ENCODE assay signal across 1 cellular context in the genomic region with DNA sequence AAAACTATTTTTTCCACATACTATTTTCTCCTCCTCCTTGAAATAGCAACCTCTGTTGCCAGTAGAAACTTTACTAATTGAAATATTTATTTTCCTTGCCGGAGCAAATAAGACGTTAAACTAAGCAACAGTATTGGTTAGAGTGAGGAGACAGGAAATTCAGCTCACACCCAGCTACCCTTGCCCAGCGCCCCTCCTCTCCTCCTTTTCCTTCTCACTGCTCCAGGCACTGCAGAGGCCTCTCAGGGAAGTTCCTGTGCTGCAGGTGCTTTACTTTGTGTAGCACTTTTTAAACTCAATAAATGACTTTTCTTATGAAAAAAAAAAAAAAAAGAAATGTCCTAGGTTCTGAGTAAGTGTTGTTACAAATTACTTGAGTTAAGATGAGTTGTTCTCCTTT.
TF ChIP-seq lines count a peak whose summit lies in the region.

No MANE protein-coding gene starts in this region.

TF ChIP-seq in GM23338, 12 proteins besides CTCF, POLR2A, EP300 and RAD21 (continued from another document):
- TF ChIP-seq, protein P1, sequence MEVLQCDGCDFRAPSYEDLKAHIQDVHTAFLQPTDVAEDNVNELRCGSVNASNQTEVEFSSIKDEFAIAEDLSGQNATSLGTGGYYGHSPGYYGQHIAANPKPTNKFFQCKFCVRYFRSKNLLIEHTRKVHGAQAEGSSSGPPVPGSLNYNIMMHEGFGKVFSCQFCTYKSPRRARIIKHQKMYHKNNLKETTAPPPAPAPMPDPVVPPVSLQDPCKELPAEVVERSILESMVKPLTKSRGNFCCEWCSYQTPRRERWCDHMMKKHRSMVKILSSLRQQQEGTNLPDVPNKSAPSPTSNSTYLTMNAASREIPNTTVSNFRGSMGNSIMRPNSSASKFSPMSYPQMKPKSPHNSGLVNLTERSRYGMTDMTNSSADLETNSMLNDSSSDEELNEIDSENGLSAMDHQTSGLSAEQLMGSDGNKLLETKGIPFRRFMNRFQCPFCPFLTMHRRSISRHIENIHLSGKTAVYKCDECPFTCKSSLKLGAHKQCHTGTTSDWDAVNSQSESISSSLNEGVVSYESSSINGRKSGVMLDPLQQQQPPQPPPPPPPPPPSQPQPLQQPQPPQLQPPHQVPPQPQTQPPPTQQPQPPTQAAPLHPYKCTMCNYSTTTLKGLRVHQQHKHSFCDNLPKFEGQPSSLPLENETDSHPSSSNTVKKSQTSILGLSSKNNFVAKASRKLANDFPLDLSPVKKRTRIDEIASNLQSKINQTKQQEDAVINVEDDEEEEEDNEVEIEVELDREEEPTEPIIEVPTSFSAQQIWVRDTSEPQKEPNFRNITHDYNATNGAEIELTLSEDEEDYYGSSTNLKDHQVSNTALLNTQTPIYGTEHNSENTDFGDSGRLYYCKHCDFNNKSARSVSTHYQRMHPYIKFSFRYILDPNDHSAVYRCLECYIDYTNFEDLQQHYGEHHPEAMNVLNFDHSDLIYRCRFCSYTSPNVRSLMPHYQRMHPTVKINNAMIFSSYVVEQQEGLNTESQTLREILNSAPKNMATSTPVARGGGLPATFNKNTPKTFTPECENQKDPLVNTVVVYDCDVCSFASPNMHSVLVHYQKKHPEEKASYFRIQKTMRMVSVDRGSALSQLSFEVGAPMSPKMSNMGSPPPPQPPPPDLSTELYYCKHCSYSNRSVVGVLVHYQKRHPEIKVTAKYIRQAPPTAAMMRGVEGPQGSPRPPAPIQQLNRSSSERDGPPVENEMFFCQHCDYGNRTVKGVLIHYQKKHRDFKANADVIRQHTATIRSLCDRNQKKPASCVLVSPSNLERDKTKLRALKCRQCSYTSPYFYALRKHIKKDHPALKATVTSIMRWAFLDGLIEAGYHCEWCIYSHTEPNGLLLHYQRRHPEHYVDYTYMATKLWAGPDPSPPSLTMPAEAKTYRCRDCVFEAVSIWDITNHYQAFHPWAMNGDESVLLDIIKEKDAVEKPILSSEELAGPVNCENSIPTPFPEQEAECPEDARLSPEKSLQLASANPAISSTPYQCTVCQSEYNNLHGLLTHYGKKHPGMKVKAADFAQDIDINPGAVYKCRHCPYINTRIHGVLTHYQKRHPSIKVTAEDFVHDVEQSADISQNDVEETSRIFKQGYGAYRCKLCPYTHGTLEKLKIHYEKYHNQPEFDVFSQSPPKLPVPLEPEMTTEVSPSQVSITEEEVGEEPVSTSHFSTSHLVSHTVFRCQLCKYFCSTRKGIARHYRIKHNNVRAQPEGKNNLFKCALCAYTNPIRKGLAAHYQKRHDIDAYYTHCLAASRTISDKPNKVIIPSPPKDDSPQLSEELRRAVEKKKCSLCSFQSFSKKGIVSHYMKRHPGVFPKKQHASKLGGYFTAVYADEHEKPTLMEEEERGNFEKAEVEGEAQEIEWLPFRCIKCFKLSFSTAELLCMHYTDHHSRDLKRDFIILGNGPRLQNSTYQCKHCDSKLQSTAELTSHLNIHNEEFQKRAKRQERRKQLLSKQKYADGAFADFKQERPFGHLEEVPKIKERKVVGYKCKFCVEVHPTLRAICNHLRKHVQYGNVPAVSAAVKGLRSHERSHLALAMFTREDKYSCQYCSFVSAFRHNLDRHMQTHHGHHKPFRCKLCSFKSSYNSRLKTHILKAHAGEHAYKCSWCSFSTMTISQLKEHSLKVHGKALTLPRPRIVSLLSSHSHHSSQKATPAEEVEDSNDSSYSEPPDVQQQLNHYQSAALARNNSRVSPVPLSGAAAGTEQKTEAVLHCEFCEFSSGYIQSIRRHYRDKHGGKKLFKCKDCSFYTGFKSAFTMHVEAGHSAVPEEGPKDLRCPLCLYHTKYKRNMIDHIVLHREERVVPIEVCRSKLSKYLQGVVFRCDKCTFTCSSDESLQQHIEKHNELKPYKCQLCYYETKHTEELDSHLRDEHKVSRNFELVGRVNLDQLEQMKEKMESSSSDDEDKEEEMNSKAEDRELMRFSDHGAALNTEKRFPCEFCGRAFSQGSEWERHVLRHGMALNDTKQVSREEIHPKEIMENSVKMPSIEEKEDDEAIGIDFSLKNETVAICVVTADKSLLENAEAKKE (CRISPR knock-in tag; IDR thresholded peaks at IDR 0.05), result no peak
- TF ChIP-seq NANOG (IDR thresholded peaks at IDR 0.05; ENCODE audit: borderline replicate concordance) (no peak), ZNF114 (CRISPR knock-in tag; IDR thresholded peaks at IDR 0.05) (no peak), EZH2 (IDR thresholded peaks at IDR 0.05; ENCODE audit: low read depth, unreplicated experiment) (no peak), ZNF331 (CRISPR knock-in tag; IDR thresholded peaks at IDR 0.05; ENCODE audit: low read depth) (no peak), JUNB (IDR thresholded peaks at IDR 0.05; ENCODE audit: unreplicated experiment) (no peak), STAT1 (IDR thresholded peaks at IDR 0.05; ENCODE audit: unreplicated experiment) (no peak), EZH2phosphoT487 (IDR thresholded peaks at IDR 0.05; ENCODE audit: unreplicated experiment) (no peak)
- TF ChIP-seq, protein P2, sequence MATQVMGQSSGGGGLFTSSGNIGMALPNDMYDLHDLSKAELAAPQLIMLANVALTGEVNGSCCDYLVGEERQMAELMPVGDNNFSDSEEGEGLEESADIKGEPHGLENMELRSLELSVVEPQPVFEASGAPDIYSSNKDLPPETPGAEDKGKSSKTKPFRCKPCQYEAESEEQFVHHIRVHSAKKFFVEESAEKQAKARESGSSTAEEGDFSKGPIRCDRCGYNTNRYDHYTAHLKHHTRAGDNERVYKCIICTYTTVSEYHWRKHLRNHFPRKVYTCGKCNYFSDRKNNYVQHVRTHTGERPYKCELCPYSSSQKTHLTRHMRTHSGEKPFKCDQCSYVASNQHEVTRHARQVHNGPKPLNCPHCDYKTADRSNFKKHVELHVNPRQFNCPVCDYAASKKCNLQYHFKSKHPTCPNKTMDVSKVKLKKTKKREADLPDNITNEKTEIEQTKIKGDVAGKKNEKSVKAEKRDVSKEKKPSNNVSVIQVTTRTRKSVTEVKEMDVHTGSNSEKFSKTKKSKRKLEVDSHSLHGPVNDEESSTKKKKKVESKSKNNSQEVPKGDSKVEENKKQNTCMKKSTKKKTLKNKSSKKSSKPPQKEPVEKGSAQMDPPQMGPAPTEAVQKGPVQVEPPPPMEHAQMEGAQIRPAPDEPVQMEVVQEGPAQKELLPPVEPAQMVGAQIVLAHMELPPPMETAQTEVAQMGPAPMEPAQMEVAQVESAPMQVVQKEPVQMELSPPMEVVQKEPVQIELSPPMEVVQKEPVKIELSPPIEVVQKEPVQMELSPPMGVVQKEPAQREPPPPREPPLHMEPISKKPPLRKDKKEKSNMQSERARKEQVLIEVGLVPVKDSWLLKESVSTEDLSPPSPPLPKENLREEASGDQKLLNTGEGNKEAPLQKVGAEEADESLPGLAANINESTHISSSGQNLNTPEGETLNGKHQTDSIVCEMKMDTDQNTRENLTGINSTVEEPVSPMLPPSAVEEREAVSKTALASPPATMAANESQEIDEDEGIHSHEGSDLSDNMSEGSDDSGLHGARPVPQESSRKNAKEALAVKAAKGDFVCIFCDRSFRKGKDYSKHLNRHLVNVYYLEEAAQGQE (IDR thresholded peaks at IDR 0.05; ENCODE audit: unreplicated experiment), result no peak
- TF ChIP-seq, protein P3, sequence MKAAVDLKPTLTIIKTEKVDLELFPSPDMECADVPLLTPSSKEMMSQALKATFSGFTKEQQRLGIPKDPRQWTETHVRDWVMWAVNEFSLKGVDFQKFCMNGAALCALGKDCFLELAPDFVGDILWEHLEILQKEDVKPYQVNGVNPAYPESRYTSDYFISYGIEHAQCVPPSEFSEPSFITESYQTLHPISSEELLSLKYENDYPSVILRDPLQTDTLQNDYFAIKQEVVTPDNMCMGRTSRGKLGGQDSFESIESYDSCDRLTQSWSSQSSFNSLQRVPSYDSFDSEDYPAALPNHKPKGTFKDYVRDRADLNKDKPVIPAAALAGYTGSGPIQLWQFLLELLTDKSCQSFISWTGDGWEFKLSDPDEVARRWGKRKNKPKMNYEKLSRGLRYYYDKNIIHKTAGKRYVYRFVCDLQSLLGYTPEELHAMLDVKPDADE (IDR thresholded peaks at IDR 0.05), result no peak
TF ChIP-seq in GM23338: peak in this region for 0.
